ENCODE assay signal across 18 cellular contexts in the genomic region with DNA sequence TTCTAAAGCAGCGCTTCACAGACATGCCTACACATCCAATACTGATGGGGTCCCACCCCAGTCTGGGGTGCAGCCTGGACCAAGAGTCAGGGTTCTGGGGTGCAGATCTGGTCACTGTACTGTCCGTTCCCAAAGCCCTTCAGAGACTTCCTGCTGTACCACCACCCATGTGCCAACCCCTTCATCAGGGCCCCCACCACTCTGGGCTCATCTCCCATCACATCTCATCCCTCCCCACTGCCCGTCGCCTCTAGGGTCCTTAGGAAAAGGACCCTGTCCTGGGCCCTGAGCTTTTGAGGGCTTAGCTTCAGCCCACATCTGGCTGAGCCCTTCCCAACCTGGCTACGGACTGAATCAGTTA.
"Had no signal": no experiment of that assay in that cellular context is flagged by ENCODE, and none has a peak within 500 bp of the region (broad histone marks: within the 10 kb centered on the region; RNA-seq: fewer than 3 reads in every experiment).

No MANE protein-coding gene starts in this region.

- H3K36me3 ChIP-seq: ascending aorta, gastroesophageal sphincter, heart right ventricle, prostate gland, upper lobe of right lung had no signal

- H3K27ac Mint-ChIP-seq: activated CD8-positive, alpha-beta memory T cell treated with anti-CD3 and anti-CD28 coated beads, Interleukin-2, amount 10 ng/mL, durations not matched to agents 7 days and 5 days; activated naive CD8-positive, alpha-beta T cell treated with anti-CD3 and anti-CD28 coated beads, Interleukin-2, amount 50 U/mL, for 24 hours; activated T-cell treated with anti-CD3 and anti-CD28 coated beads, Interleukin-2, amount 50 U/mL, for 24 hours; mesothelial cell of epicardium; stimulated activated naive CD8-positive, alpha-beta T cell treated with anti-CD3 and anti-CD28 coated beads, Interleukin-15, Interleukin-2, amounts not matched to agents 100 ng/mL and 50 ng/mL, for 24 hours had no signal

- H3K27me3 Mint-ChIP-seq: activated naive CD8-positive, alpha-beta T cell treated with anti-CD3 and anti-CD28 coated beads, Interleukin-2, amount 50 U/mL, for 24 hours; activated T-cell treated with anti-CD3 and anti-CD28 coated beads, Interleukin-2, amount 50 U/mL, for 24 hours; stimulated activated naive CD8-positive, alpha-beta T cell treated with anti-CD3 and anti-CD28 coated beads, Interleukin-15, Interleukin-2, amounts not matched to agents 100 ng/mL and 50 ng/mL, for 24 hours had no signal

- H3K4me3 ChIP-seq: ascending aorta, gastroesophageal sphincter, heart right ventricle, prostate gland, smooth muscle cell, upper lobe of right lung had no signal

- H3K27ac ChIP-seq: ascending aorta, heart right ventricle, prostate gland, upper lobe of right lung, VCaP had no signal

- ATAC-seq: activated naive CD8-positive, alpha-beta T cell treated with anti-CD3 and anti-CD28 coated beads, Interleukin-2, amount 50 U/mL, for 24 hours; gastroesophageal sphincter had no signal

- H3K4me2 ChIP-seq: smooth muscle cell had no signal

- H3K4me3 Mint-ChIP-seq: activated CD8-positive, alpha-beta memory T cell treated with anti-CD3 and anti-CD28 coated beads, Interleukin-2, amount 10 ng/mL, durations not matched to agents 7 days and 5 days; activated naive CD8-positive, alpha-beta T cell treated with anti-CD3 and anti-CD28 coated beads, Interleukin-2, amount 50 U/mL, for 24 hours; activated T-cell treated with anti-CD3 and anti-CD28 coated beads, Interleukin-2, amount 50 U/mL, for 24 hours; mesothelial cell of epicardium; stimulated activated naive CD8-positive, alpha-beta T cell treated with anti-CD3 and anti-CD28 coated beads, Interleukin-15, Interleukin-2, amounts not matched to agents 100 ng/mL and 50 ng/mL, for 24 hours had no signal

- DNase-seq: activated CD4-positive, alpha-beta T cell treated with anti-CD3 and anti-CD28 coated beads for 1 hour; activated CD4-positive, alpha-beta T cell treated with anti-CD3 and anti-CD28 coated beads, Interleukin-2, amount 50 U/mL, for 4 hours; activated gamma-delta T cell; activated naive CD8-positive, alpha-beta T cell treated with anti-CD3 and anti-CD28 coated beads, Interleukin-2, amount 50 U/mL, for 24 hours; activated T-cell treated with anti-CD3 and anti-CD28 coated beads, Interleukin-2, amount 50 U/mL, for 24 hours; heart right ventricle; right cardiac atrium had no signal

- H3K4me1 ChIP-seq: ascending aorta, prostate gland had no signal

- FAIRE-seq: bronchial epithelial cell, endometrium had no signal

- H3K27me3 ChIP-seq: ascending aorta, gastroesophageal sphincter, heart right ventricle, upper lobe of right lung had no signal

- H3K9me3 Mint-ChIP-seq: activated naive CD8-positive, alpha-beta T cell treated with anti-CD3 and anti-CD28 coated beads, Interleukin-2, amount 50 U/mL, for 24 hours; activated T-cell treated with anti-CD3 and anti-CD28 coated beads, Interleukin-2, amount 50 U/mL, for 24 hours; mesothelial cell of epicardium had no signal

- H3K9me3 ChIP-seq: ascending aorta, gastroesophageal sphincter, heart right ventricle, prostate gland, upper lobe of right lung had no signal

- H3K36me3 Mint-ChIP-seq: mesothelial cell of epicardium had no signal
